1 cellular context compared by ENCODE assay signal in genomic region chr3:88528494-88528893, GRCh38.
TF ChIP-seq lines count a peak whose summit lies in the region.

No MANE protein-coding gene starts in this region.

TF ChIP-seq in H1, 55 proteins besides CTCF, POLR2A, EP300 and RAD21:
- TF ChIP-seq E2F6 (IDR thresholded peaks at IDR 0.05) (no peak), CREB1 (IDR thresholded peaks at IDR 0.05) (no peak), NANOG (IDR thresholded peaks at IDR 0.05; ENCODE audit: insufficient read depth, low read depth, low read length, poor library complexity, severe bottlenecking) (no peak), CHD7 (IDR thresholded peaks at IDR 0.05; ENCODE audit: insufficient replicate concordance, low read length) (no peak), BCL11A (IDR thresholded peaks at IDR 0.05; ENCODE audit: low read depth in 2 of 2, low read length in 2 of 2) (no peak), CBX5 (IDR thresholded peaks at IDR 0.05; ENCODE audit: low read depth, low read length) (no peak), HDAC6 (IDR thresholded peaks at IDR 0.05; ENCODE audit: low read depth, low read length) (no peak), ATF2 (IDR thresholded peaks at IDR 0.05; ENCODE audit: low read length) (no peak), ATF3 (IDR thresholded peaks at IDR 0.05; ENCODE audit: insufficient read depth, low read depth, low read length) (no peak), KDM5A (IDR thresholded peaks at IDR 0.05; ENCODE audit: low read length) (no peak), SP2 (IDR thresholded peaks at IDR 0.05; ENCODE audit: low read length) (no peak), RBBP5 (IDR thresholded peaks at IDR 0.05; ENCODE audit: borderline replicate concordance, low read depth, low read length) (no peak)
